In the genomic region with DNA sequence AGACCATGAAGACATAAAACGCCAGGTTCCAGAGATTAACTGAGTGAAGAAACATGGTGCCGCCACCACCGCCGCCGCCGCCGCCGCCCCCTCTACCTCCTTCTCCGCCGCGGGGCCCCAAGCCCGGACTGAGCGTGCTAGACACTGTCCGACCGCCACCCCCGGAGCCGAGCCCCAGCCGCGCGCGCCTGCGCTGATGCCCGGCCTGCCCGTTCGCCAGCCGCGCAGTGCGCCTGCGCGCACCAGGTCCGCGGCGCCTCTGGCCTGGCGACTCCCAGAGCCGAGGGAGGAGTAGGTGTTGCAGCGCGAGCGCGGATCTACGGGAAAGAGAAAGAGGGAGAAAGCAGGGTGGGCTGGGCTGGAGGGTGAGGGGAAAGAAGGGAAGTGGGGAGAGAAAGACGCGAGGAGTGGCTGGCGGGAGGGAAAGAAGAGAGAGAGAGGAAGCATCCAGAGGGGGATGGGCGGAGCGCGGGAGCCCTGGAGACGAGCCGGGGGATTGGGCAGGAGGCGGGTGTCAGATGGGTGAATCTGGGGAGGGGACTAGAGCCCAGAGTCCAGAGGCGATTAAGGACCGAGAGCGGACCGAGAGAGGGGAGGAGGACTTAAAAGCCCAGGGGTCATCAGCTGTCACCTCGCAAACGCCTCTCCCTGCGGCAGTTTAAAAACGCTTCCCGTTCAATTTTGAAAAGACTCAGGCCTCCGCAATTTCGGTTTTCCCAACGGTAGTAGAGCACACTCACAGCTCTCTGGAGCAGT, we compare ENCODE assay signal across 8 cellular contexts. TPM values are rescaled to one million over a fixed set of nuclear protein-coding genes. Genes with fewer than 3 reads are reported as not detected.
DNase-seq lines count a peak whose midpoint lies in the region; ATAC-seq and TF ChIP-seq lines count a peak whose summit lies in the region.

TSS of gene PGAP1 (minus strand) at position 146 of the 756 bp plus-strand sequence. CDS start at position 55, 91 bp downstream.

- TF ChIP-seq CTCF in kidney epithelial cell (IDR thresholded peaks at IDR 0.05; ENCODE audit: insufficient read depth, low read length, poor library complexity, severe bottlenecking), result no peak

- ATAC-seq in GM19043 (IDR thresholded peaks at IDR 0.05; ENCODE audit: low read depth, unreplicated experiment) (peak; percentile 78), HG03354 (IDR thresholded peaks at IDR 0.05; ENCODE audit: poor library complexity, severe bottlenecking, unreplicated experiment) (peak; percentile 91)

- H3K36me3 ChIP-seq in kidney epithelial cell (ENCODE audit: control insufficient read depth, insufficient read depth, low read length), result no peaks in the 10 kb centered on the region

- DNase-seq in AG20443 (ENCODE audit: low spot score) (peak; percentile 99), NCI-H446 (lab: John Stamatoyannopoulos, UW) (peak; percentile 83 to 93), cerebellum (ENCODE audit: low spot score) (peak; percentile 89), kidney epithelial cell (ENCODE audit: low read depth) (peak; percentile 63)
- DNase-seq in activated CD4-positive, CD25-positive, alpha-beta regulatory T cell treated with anti-CD3 and anti-CD28 coated beads, Interleukin-2, amount 50 U/mL, for 72 hours, result peak; percentile 90
- DNase-seq in stimulated activated CD4-positive, alpha-beta T cell treated with anti-CD3 and anti-CD28 coated beads, Interleukin-15, amount 100 ng/mL, for 48 hours (ENCODE audit: low read depth in 2 of 2), result peak; percentile 80 to 82

- H3K4me3 ChIP-seq in kidney epithelial cell (ENCODE audit: low read depth, low read length), result peak within 1 kb of the TSS; percentile 98

- H3K27me3 ChIP-seq in kidney epithelial cell (ENCODE audit: control insufficient read depth, insufficient read depth, low read length), result no peaks in the 10 kb centered on the region

RNA-seq across cellular contexts. Expression of gene PGAP1, which starts in this region (rescaled TPM):
- total RNA-seq in cerebellum (136 TPM), kidney epithelial cell (3.8 and 5.3 TPM in 2 replicates)

Comparison
In these comparisons a context has a peak if more than half of its experiments do, and no peak if none do; other contexts are left out.
1. Peak in every context shown above with its lines: DNase-seq, ATAC-seq and H3K4me3 ChIP-seq.
2. RNA of gene PGAP1 (total RNA-seq): 136 TPM in cerebellum (single experiment); 3.8 to 5.3 TPM in kidney epithelial cell; every median in the first group is over 10 times any median in the second.